9 cellular contexts compared by ENCODE assay signal in the genomic region with DNA sequence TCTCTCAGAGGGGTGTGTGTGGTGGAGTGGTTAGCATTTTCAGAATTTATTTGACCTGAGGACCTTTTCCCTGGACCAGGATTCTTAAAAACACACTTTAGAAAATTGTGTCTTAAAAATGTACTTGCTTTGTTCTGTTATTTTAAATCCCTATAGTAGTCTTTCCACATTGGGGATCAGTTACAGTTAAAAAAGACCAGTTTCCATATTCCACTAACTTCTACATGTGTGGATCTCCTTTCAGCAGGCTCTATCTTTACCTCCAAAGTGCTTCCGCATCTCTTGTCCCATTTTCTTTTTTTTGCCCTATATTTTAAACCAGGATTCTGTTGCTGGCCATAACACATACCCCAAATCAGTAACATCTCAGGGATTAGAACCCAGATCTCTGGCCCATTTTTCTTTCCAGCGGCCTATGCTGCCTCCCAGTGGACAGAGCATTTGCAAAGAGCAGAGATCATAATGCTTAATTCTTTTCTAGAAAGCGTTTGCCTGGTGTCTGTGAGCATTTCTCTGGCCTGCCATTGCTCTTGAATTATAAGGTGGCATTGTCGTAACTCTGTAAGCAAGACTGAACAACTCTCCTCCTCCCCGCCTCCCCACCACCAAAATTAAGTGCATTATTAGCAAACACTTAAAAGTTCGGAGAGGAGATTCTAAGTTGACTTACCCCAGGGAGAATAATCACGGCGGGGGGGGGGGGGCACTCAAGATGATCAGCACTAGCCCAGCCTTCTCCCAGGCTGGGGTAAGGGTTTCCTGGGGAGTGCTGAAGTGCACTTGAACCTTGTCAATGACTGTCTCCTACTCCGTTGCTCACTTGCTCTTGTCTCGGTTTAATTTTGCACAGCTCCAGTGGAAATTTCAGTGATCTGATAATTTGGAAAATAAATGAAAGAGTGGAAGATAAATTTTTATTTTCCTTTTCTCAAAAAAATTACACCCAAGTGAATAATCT. TPM values are rescaled to one million over a fixed set of nuclear protein-coding genes. Genes with fewer than 3 reads are reported as not detected.
A peak's percentile ranks its signal among the peaks of the same experiment; 100 is the strongest.
DNase-seq lines count a peak whose midpoint lies in the region; ATAC-seq and TF ChIP-seq lines count a peak whose summit lies in the region.
"Had no signal": no experiment of that assay in that cellular context is flagged by ENCODE, and none has a peak within 500 bp of the region (broad histone marks: within the 10 kb centered on the region; RNA-seq: fewer than 3 reads in every experiment).

No MANE protein-coding gene starts in this region.

- H3K4me3 Mint-ChIP-seq in glutamatergic neuron (ENCODE audit: unreplicated experiment): no peak overlapping the region
- H3K4me3 Mint-ChIP-seq: activated B cell treated with CpG ODN at 0.5 μM for 24 hours had no signal

- no peak for ATAC-seq in heart left ventricle
- ATAC-seq in Right ventricle myocardium inferior: no peak
- no peak for ATAC-seq in HG02623 (IDR thresholded peaks at IDR 0.05; ENCODE audit: unreplicated experiment)
- no peak for ATAC-seq in GM18907 (IDR thresholded peaks at IDR 0.05; ENCODE audit: unreplicated experiment)

- no peaks in the 10 kb centered on the region for H3K27me3 Mint-ChIP-seq in glutamatergic neuron (ENCODE audit: unreplicated experiment)

- H3K4me1 Mint-ChIP-seq in glutamatergic neuron (ENCODE audit: low read depth, unreplicated experiment): peaks cover 14% of the 10 kb centered on the region
- H3K4me1 Mint-ChIP-seq: activated B cell treated with CpG ODN at 0.5 μM for 24 hours had no signal

- intact Hi-C loops in heart left ventricle (cut with DNase I): loop anchor here in 4 of 10 donors (5.0 to 10.0 kb wide), 6 partner anchors 53 to 1083 kb away; no protein-coding TSS in a partner anchor
- intact Hi-C loops in Right ventricle myocardium inferior (cut with DNase I): loop anchor here (5.0 kb wide), 1 partner anchor 169 kb away; no protein-coding TSS in a partner anchor
- intact Hi-C loops in uterus (cut with DNase I; ENCODE audit: low total_unique reads): loop anchor here (10.0 kb wide), 1 partner anchor 53 kb away; no protein-coding TSS in a partner anchor

- 62 to 73% (median 67%) methylated on average over 9 to 10 of the region's 10 CpGs for WGBS in heart left ventricle, 4 donors

- H3K27me3 ChIP-seq in heart left ventricle: no peaks in the 10 kb centered on the region
- no peaks in the 10 kb centered on the region for H3K27me3 ChIP-seq in uterus

- H3K9me3 ChIP-seq in heart left ventricle (no peaks in the 10 kb centered on the region), uterus (no peaks in the 10 kb centered on the region)

- peaks cover 2% of the 10 kb centered on the region for H3K9me3 Mint-ChIP-seq in glutamatergic neuron (ENCODE audit: unreplicated experiment)
- H3K9me3 Mint-ChIP-seq: activated B cell treated with CpG ODN at 0.5 μM for 24 hours had no signal

- peak; percentile 18 to 58 (median 45) for TF ChIP-seq CTCF in heart left ventricle (IDR thresholded peaks at IDR 0.05)
- TF ChIP-seq CTCF in glutamatergic neuron (IDR thresholded peaks at IDR 0.05; ENCODE audit: partially characterized antibody, unreplicated experiment): peak; percentile 54
- peak; percentile 35 to 53 (median 39) for TF ChIP-seq CTCF in uterus (IDR thresholded peaks at IDR 0.05)

- no peak overlapping the region for H3K4me3 ChIP-seq in heart left ventricle
- no peak overlapping the region for H3K4me3 ChIP-seq in uterus

- no peak overlapping the region for H3K27ac Mint-ChIP-seq in glutamatergic neuron (ENCODE audit: unreplicated experiment)
- H3K27ac Mint-ChIP-seq: activated B cell treated with CpG ODN at 0.5 μM for 24 hours had no signal

- no peaks in the 10 kb centered on the region for H3K36me3 Mint-ChIP-seq in glutamatergic neuron (ENCODE audit: unreplicated experiment)

- TF ChIP-seq POLR2A in heart left ventricle (IDR thresholded peaks at IDR 0.05) (no peak), uterus (IDR thresholded peaks at IDR 0.05) (no peak)

- H3K27ac ChIP-seq in heart left ventricle: peak overlapping the region in 1 of 12 donors; percentile 73
- peak overlapping the region; percentile 75 to 83 for H3K27ac ChIP-seq in uterus

- H3K4me1 ChIP-seq in heart left ventricle: peaks cover 4 to 91% (median 41%) of the 10 kb centered on the region in 12 donors
- H3K4me1 ChIP-seq in uterus: peaks cover 16 to 29% of the 10 kb centered on the region in 2 donors

- DNase-seq in heart left ventricle (no peak), Right ventricle myocardium inferior (ENCODE audit: missing footprints) (no peak), RKO (ENCODE audit: low spot score) (peak; percentile 29), glutamatergic neuron (no peak), uterus (no peak), NCI-H1048 (lab: John Stamatoyannopoulos, UW) (no peak)
- DNase-seq: activated B cell treated with CpG ODN at 0.5 μM for 24 hours had no signal

- H3K36me3 ChIP-seq in heart left ventricle (no peaks in the 10 kb centered on the region), uterus (no peaks in the 10 kb centered on the region)

RNA-seq across cellular contexts. Expression of gene PBX1, which starts 58.9 kb away (rescaled TPM):
- total RNA-seq in heart left ventricle (10 to 100 TPM; 24.0 to 78.2 (median 59.8) TPM), Right ventricle myocardium inferior (78.8 TPM), glutamatergic neuron (ENCODE audit: unreplicated experiment) (98.7 TPM), uterus (100 to 1,000 TPM; 122 to 831 (median 207) TPM)
- polyA plus RNA-seq in heart left ventricle: 10 to 100 TPM; 15.2 to 28.7 TPM
- total RNA-seq: activated B cell treated with CpG ODN at 0.5 μM for 24 hours had no signal
